Comparison of ENCODE assay signal across 20 cellular contexts in the genomic region with DNA sequence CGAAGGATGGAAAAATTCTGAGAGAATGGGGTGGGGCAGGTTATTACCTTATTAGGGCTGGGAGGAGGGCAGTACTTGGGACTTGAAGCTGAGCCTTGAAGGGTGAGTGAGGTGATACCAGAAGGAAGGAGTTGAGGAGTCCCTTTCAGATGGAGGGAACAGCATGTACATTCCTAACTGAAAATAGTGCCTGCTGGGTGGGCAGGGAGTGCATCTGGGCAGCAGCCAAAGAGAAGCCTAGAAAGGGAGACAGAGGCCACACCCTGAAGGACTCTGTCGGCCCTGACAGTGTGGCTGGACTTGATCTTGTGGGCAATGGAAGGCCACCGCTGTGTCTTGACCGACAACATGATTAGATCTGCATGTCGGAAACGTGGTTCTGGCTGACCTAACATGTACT.
"Had no signal": no experiment of that assay in that cellular context is flagged by ENCODE, and none has a peak within 500 bp of the region (broad histone marks: within the 10 kb centered on the region; RNA-seq: fewer than 3 reads in every experiment).

No MANE protein-coding gene starts in this region.

- DNase-seq: activated B cell treated with CpG ODN at 0.5 μM for 24 hours; activated CD4-positive, alpha-beta T cell treated with anti-CD3 and anti-CD28 coated beads for 36 hours; activated CD4-positive, alpha-beta T cell treated with anti-CD3 and anti-CD28 coated beads, Interleukin-2, amount 50 U/mL, for 4 hours; activated effector memory CD4-positive, alpha-beta T cell treated with anti-CD3 and anti-CD28 coated beads, Interleukin-2, amount 50 U/mL, for 16 hours; activated naive CD4-positive, alpha-beta T cell treated with anti-CD3 and anti-CD28 coated beads, Interleukin-2, amount 50 U/mL, for 16 hours; anterior cingulate cortex; body of pancreas; foreskin fibroblast; immature natural killer cell; lower lobe of right lung; naive B cell; posterior cingulate gyrus; sigmoid colon; stimulated activated CD4-positive, alpha-beta T cell treated with anti-CD3 and anti-CD28 coated beads, Interleukin-2, amount 100 ng/mL, for 48 hours; stimulated activated CD8-positive, alpha-beta memory T cell treated with anti-CD3 and anti-CD28 coated beads, Interleukin-4, amount 100 ng/mL, for 48 hours; stimulated activated naive B cell treated with anti-CD40 and anti-IgM and Interleukin-4, amounts not matched to agents 10 μg/mL and 1 μg/mL and 100 μg/mL, for 72 hours; upper lobe of left lung had no signal

- ATAC-seq: activated CD4-positive, alpha-beta T cell treated with anti-CD3 and anti-CD28 coated beads for 36 hours; body of pancreas; left lobe of liver; lower lobe of right lung had no signal

- H3K9me3 ChIP-seq: body of pancreas, lower lobe of right lung, sigmoid colon, upper lobe of left lung had no signal

- H3K27ac ChIP-seq: body of pancreas, epithelial cell of prostate, lower lobe of right lung had no signal

- H3K36me3 ChIP-seq: lower lobe of right lung, sigmoid colon, upper lobe of left lung had no signal

- H3K27ac Mint-ChIP-seq: activated B cell treated with CpG ODN at 0.5 μM for 24 hours; activated CD4-positive, alpha-beta T cell treated with anti-CD3 and anti-CD28 coated beads for 36 hours; immature natural killer cell; naive B cell; stimulated activated naive B cell treated with anti-CD40 and anti-IgM and Interleukin-4, amounts not matched to agents 10 μg/mL and 1 μg/mL and 100 μg/mL, for 72 hours had no signal

- H3K4me1 ChIP-seq: body of pancreas, lower lobe of right lung, sigmoid colon, upper lobe of left lung had no signal

- H3K4me1 Mint-ChIP-seq: activated CD4-positive, alpha-beta T cell treated with anti-CD3 and anti-CD28 coated beads for 36 hours; neural crest cell had no signal

- H3K4me3 ChIP-seq: body of pancreas, lower lobe of right lung, sigmoid colon, upper lobe of left lung had no signal

- H3K9me3 Mint-ChIP-seq: activated B cell treated with CpG ODN at 0.5 μM for 24 hours had no signal

- H3K4me3 Mint-ChIP-seq: activated B cell treated with CpG ODN at 0.5 μM for 24 hours; activated CD4-positive, alpha-beta T cell treated with anti-CD3 and anti-CD28 coated beads for 36 hours; immature natural killer cell; neural crest cell; stimulated activated naive B cell treated with anti-CD40 and anti-IgM and Interleukin-4, amounts not matched to agents 10 μg/mL and 1 μg/mL and 100 μg/mL, for 72 hours had no signal

- H3K27me3 Mint-ChIP-seq: activated B cell treated with CpG ODN at 0.5 μM for 24 hours had no signal

- H3K27me3 ChIP-seq: body of pancreas, sigmoid colon, upper lobe of left lung had no signal
